ENCODE assay signal across 8 cellular contexts in genomic region chr5:31186672-31187267, GRCh38. TPM values are rescaled to one million over a fixed set of nuclear protein-coding genes. Genes with fewer than 3 reads are reported as not detected.
DNase-seq lines count a peak whose midpoint lies in the region; ATAC-seq and TF ChIP-seq lines count a peak whose summit lies in the region.

No MANE protein-coding gene starts in this region.

- no peaks in the 10 kb centered on the region for H3K36me3 Mint-ChIP-seq in neural crest cell (ENCODE audit: low read depth)

- TF ChIP-seq CTCF in choroid plexus epithelial cell (conservative IDR thresholded peaks at IDR 0.05; ENCODE audit: low read depth, low read length) (peak; percentile 77), neural crest cell (conservative IDR thresholded peaks at IDR 0.05) (peak; percentile 89)

- DNase-seq in CMK (ENCODE audit: low read depth) (peak; percentile 18), HCEC 1CT (peak; percentile 36), NCI-H69 (lab: John Stamatoyannopoulos, UW) (peak; percentile 81), choroid plexus epithelial cell (ENCODE audit: low read depth) (peak; percentile 73), neural crest cell (ENCODE audit: low read depth, low spot score) (no peak)
- DNase-seq in stimulated activated naive CD8-positive, alpha-beta T cell treated with anti-CD3 and anti-CD28 coated beads, Interleukin-15, Interleukin-2, amounts not matched to agents 100 U/mL and 50 U/mL, for 24 hours: no peak
- no peak for DNase-seq in effector CD8-positive, alpha-beta T cell (lab: John Stamatoyannopoulos, UW)

- no peak for ATAC-seq in HG03439 (IDR thresholded peaks at IDR 0.05; ENCODE audit: unreplicated experiment)
- ATAC-seq in stimulated activated naive CD8-positive, alpha-beta T cell treated with anti-CD3 and anti-CD28 coated beads, Interleukin-15, Interleukin-2, amounts not matched to agents 100 U/mL and 50 U/mL, for 24 hours: no peak

- H3K4me3 ChIP-seq in choroid plexus epithelial cell (ENCODE audit: low read depth, low read length): no peak overlapping the region

- H3K9me3 Mint-ChIP-seq in neural crest cell: peaks cover 6% of the 10 kb centered on the region

- peak overlapping the region; percentile 17 for H3K4me3 Mint-ChIP-seq in neural crest cell

- no peak overlapping the region for H3K27ac Mint-ChIP-seq in neural crest cell (ENCODE audit: unreplicated experiment)

- peaks cover 44% of the 10 kb centered on the region for H3K4me1 Mint-ChIP-seq in neural crest cell

- peaks cover 12% of the 10 kb centered on the region for H3K27me3 Mint-ChIP-seq in neural crest cell (ENCODE audit: low read depth)

RNA-seq across cellular contexts. Expression of gene CDH6, which starts 6.7 kb away (rescaled TPM):
- total RNA-seq in neural crest cell: 233 and 247 TPM in 2 replicates

Comparison
In these comparisons a context has a peak if more than half of its experiments do, and no peak if none do; other contexts are left out.
1. DNase-seq: peak in CMK (single experiment), HCEC 1CT (single experiment), NCI-H69 (single experiment) and choroid plexus epithelial cell (single experiment); none in neural crest cell (single experiment), stimulated activated naive CD8-positive, alpha-beta T cell treated with anti-CD3 and anti-CD28 coated beads, Interleukin-15, Interleukin-2, amounts not matched to agents 100 U/mL and 50 U/mL, for 24 hours (single experiment) and effector CD8-positive, alpha-beta T cell (single experiment).